In genomic region chr1:224433041-224433670, GRCh38 we compare ENCODE assay signal across 8 cellular contexts. TPM values are rescaled to one million over a fixed set of nuclear protein-coding genes. Genes with fewer than 3 reads are reported as not detected.
DNase-seq lines count a peak whose midpoint lies in the region; ATAC-seq, FAIRE-seq and TF ChIP-seq lines count a peak whose summit lies in the region.

No MANE protein-coding gene starts in this region.

- H3K9me3 Mint-ChIP-seq in T-helper 2 cell treated with Interferon-gamma antibody and Interleukin-4, amounts not matched to agents 5 μg/mL and 100 μg/mL, for 36 hours, result no peaks in the 10 kb centered on the region

- intact Hi-C loops in HCT116 (cut with micrococcal nuclease) (loop anchor here (10.0 kb wide), 1 partner anchor 492 kb away; the partner anchor contains the start of gene DNAH14), thyroid gland (cut with DNase I) (no loop called here)

- H3K27me3 ChIP-seq in HCT116 (ENCODE audit: insufficient read depth, low read length) (no peaks in the 10 kb centered on the region), ectodermal cell (ENCODE audit: control insufficient read depth, insufficient read depth, low read length, poor library complexity, severe bottlenecking) (no peaks in the 10 kb centered on the region), mesenchymal stem cell (ENCODE audit: control insufficient read depth in 1 of 2, insufficient read depth in 1 of 2, low read length in 2 of 2) (no peaks in the 10 kb centered on the region), thyroid gland (no peaks in the 10 kb centered on the region)

- H4K8ac ChIP-seq in mesenchymal stem cell (ENCODE audit: low read length), result no peak overlapping the region

- FAIRE-seq in GM19239 (lab: Jason Lieb, UNC), result no peak

- peaks cover 3% of the 10 kb centered on the region; the same call in 1 of the 2 replicates for H4K20me1 ChIP-seq in HCT116 (ENCODE audit: insufficient read depth)

- H3K23ac ChIP-seq in mesenchymal stem cell (ENCODE audit: low read length in 2 of 2), result peak overlapping the region in 1 of 2 experiments; percentile 77

- H3K79me2 ChIP-seq in HCT116 (ENCODE audit: insufficient read depth, low read length), result peaks cover 76% of the 10 kb centered on the region

- CTCF ChIA-PET in HCT116 (lab: Charles Lee), result no interaction called here

- no peak overlapping the region for H2AFZ ChIP-seq in HCT116 (ENCODE audit: low read depth, low read length, poor library complexity, severe bottlenecking)
- no peak overlapping the region for H2AFZ ChIP-seq in mesenchymal stem cell (ENCODE audit: low read depth, low read length)

- peak overlapping the region; percentile 81 for H3K4me2 ChIP-seq in HCT116 (ENCODE audit: low read length)
- H3K4me2 ChIP-seq in mesenchymal stem cell (ENCODE audit: low read length, poor library complexity, severe bottlenecking), result peak overlapping the region; percentile 66

- TF ChIP-seq RAD21 in HCT116 (IDR thresholded peaks at IDR 0.05; ENCODE audit: low read depth), result no peak

- H3K9me2 ChIP-seq in HCT116 (ENCODE audit: insufficient read depth), result no peaks in the 10 kb centered on the region

- H2BK15ac ChIP-seq in mesenchymal stem cell (ENCODE audit: low read depth, poor library complexity, severe bottlenecking), result peak overlapping the region; percentile 48

- no peak overlapping the region for H2BK12ac ChIP-seq in mesenchymal stem cell (ENCODE audit: low read length in 2 of 2)

- peak overlapping the region; percentile 2 to 98 for H3K18ac ChIP-seq in mesenchymal stem cell (ENCODE audit: low read depth in 1 of 2, low read length in 2 of 2)

- no peaks in the 10 kb centered on the region for H3K9me3 ChIP-seq in HCT116 (ENCODE audit: control insufficient read depth in 1 of 2, insufficient read depth in 1 of 2, low read depth in 1 of 2, low read length in 2 of 2)
- H3K9me3 ChIP-seq in ectodermal cell (ENCODE audit: control insufficient read depth, low read length), result no peaks in the 10 kb centered on the region
- no peaks in the 10 kb centered on the region for H3K9me3 ChIP-seq in mesenchymal stem cell (ENCODE audit: control insufficient read depth, low read length)
- no peaks in the 10 kb centered on the region for H3K9me3 ChIP-seq in thyroid gland

- H3K4me3 ChIP-seq in HCT116 (replicated peaks in 1 of 2; ENCODE audit: low read depth in 1 of 2, low read length in 2 of 2) (peak overlapping the region; percentile 77 to 87), ectodermal cell (ENCODE audit: insufficient read depth, low read depth, low read length) (peak overlapping the region; percentile 75), mesenchymal stem cell (ENCODE audit: insufficient read depth in 1 of 2, low read depth in 1 of 2, low read length in 2 of 2) (peak overlapping the region; percentile 97 to 100), thyroid gland (replicated peaks in 1 of 3) (peak overlapping the region; percentile 72 to 97 (median 95))

- peaks cover 6% of the 10 kb centered on the region for H3K79me1 ChIP-seq in mesenchymal stem cell (replicated peaks; ENCODE audit: low read length, poor library complexity, severe bottlenecking)

- H3K4me1 Mint-ChIP-seq in T-helper 2 cell treated with Interferon-gamma antibody and Interleukin-4, amounts not matched to agents 5 μg/mL and 100 μg/mL, for 36 hours (ENCODE audit: low read depth), result peaks cover 42% of the 10 kb centered on the region

- H2BK5ac ChIP-seq in mesenchymal stem cell (ENCODE audit: low read depth, low read length, poor library complexity, severe bottlenecking), result no peak overlapping the region

- no peak overlapping the region for H2BK120ac ChIP-seq in mesenchymal stem cell (ENCODE audit: low read depth, low read length)

- peaks cover 14 to 30% of the 10 kb centered on the region in 2 experiments; a peak in 3 of 4 replicates for H3K4me1 ChIP-seq in HCT116 (ENCODE audit: control insufficient read depth in 1 of 2, insufficient read depth in 2 of 2, low read length in 2 of 2)
- H3K4me1 ChIP-seq in ectodermal cell (ENCODE audit: control insufficient read depth, insufficient read depth, low read length), result peaks cover 12% of the 10 kb centered on the region
- no peaks in the 10 kb centered on the region for H3K4me1 ChIP-seq in mesenchymal stem cell (ENCODE audit: control insufficient read depth, insufficient read depth, low read depth, low read length)
- peaks cover 37 to 39% of the 10 kb centered on the region in 2 donors for H3K4me1 ChIP-seq in thyroid gland

- H3K36me3 Mint-ChIP-seq in T-helper 2 cell treated with Interferon-gamma antibody and Interleukin-4, amounts not matched to agents 5 μg/mL and 100 μg/mL, for 36 hours (ENCODE audit: low read depth), result peaks cover 34% of the 10 kb centered on the region

- H3K27me3 Mint-ChIP-seq in T-helper 2 cell treated with Interferon-gamma antibody and Interleukin-4, amounts not matched to agents 5 μg/mL and 100 μg/mL, for 36 hours (ENCODE audit: low read depth), result no peaks in the 10 kb centered on the region

- H3K27ac Mint-ChIP-seq in T-helper 2 cell treated with Interferon-gamma antibody and Interleukin-4, amounts not matched to agents 5 μg/mL and 100 μg/mL, for 36 hours, result peak overlapping the region; percentile 77

- peak; percentile 17 for DNase-seq in AG08395 (ENCODE audit: low spot score)
- no peak for DNase-seq in HCT116 (ENCODE audit: low read depth, low spot score)
- DNase-seq in T-helper 2 cell treated with Interferon-gamma antibody and Interleukin-4, amounts not matched to agents 5 μg/mL and 100 μg/mL, for 36 hours (ENCODE audit: low spot score), result peak; percentile 33
- peak; percentile 52 for DNase-seq in mesenchymal stem cell
- DNase-seq in thyroid gland, result peak; percentile 27 to 28
- no peak for DNase-seq in HCEC 1CT
- no peak for DNase-seq in GM19239 (ENCODE audit: insufficient read length, low spot score)

- H3K9ac ChIP-seq in HCT116 (ENCODE audit: low read length) (peak overlapping the region; percentile 74), mesenchymal stem cell (ENCODE audit: low read length) (peak overlapping the region; percentile 90)

- RAD21 ChIA-PET in HCT116 (lab: Charles Lee; ENCODE audit: low non-redundant PET in 1 of 2, low total read pairs in 2 of 2, uncharacterized antibody in 2 of 2, unreplicated experiment in 2 of 2), result interaction anchor here in 1 of 2 experiments (0.6 kb wide), 1 partner anchor 320 kb away, joined by 3 read pairs; no protein-coding TSS in a partner anchor

- POLR2A ChIA-PET in HCT116 (lab: Charles Lee), result no interaction called here

- H3K36me3 ChIP-seq in HCT116 (ENCODE audit: control insufficient read depth in 1 of 2, insufficient read depth in 2 of 2, low read length in 2 of 2) (peaks cover 9 to 17% of the 10 kb centered on the region in 2 experiments; a peak in 3 of 4 replicates), ectodermal cell (ENCODE audit: control insufficient read depth, insufficient read depth, low read length) (peaks cover 5% of the 10 kb centered on the region), mesenchymal stem cell (ENCODE audit: control insufficient read depth in 1 of 2, insufficient read depth in 2 of 2, low read depth in 1 of 2, low read length in 2 of 2) (peaks cover 6 to 34% of the 10 kb centered on the region in 2 experiments), thyroid gland (no peaks in the 10 kb centered on the region)

- H3K4ac ChIP-seq in mesenchymal stem cell (ENCODE audit: low read depth in 1 of 2, low read length in 2 of 2), result peak overlapping the region in 1 of 2 experiments; percentile 77

- no peak for ATAC-seq in HCT116

- BruUV-seq in HCT116 (replicated peaks; lab: Mats Ljungman, UMichigan), result no TSS peak

- peak overlapping the region; percentile 30 for H4K91ac ChIP-seq in mesenchymal stem cell (ENCODE audit: low read length)

- H2AK5ac ChIP-seq in mesenchymal stem cell (ENCODE audit: low read length, severe bottlenecking), result no peak overlapping the region

- H3K14ac ChIP-seq in mesenchymal stem cell (ENCODE audit: low read length in 2 of 2), result peak overlapping the region; percentile 6 to 96

- no peak for TF ChIP-seq POLR2A in HCT116 (IDR thresholded peaks at IDR 0.05; ENCODE audit: borderline replicate concordance, extremely low read depth, insufficient read depth, insufficient read length)
- TF ChIP-seq POLR2A in thyroid gland (IDR thresholded peaks at IDR 0.05), result no peak

- WGBS in ectodermal cell, 2 experiments, result 1 to 2% methylated on average over 16 to 19 of the region's 19 CpGs
- WGBS in mesenchymal stem cell, result 1% methylated on average over 15 of the region's 19 CpGs
- 2% methylated on average over 19 of the region's 19 CpGs for WGBS in thyroid gland, 2 donors

- H3K27ac ChIP-seq in HCT116 (ENCODE audit: low read depth, low read length) (no peak overlapping the region), ectodermal cell (ENCODE audit: insufficient read depth, low read depth, low read length, poor library complexity, severe bottlenecking) (peak overlapping the region; percentile 47), mesenchymal stem cell (ENCODE audit: low read length, poor library complexity, severe bottlenecking) (peak overlapping the region; percentile 75), thyroid gland (peak overlapping the region; percentile 98 to 100 (median 99))

- H3K4me3 Mint-ChIP-seq in T-helper 2 cell treated with Interferon-gamma antibody and Interleukin-4, amounts not matched to agents 5 μg/mL and 100 μg/mL, for 36 hours, result peak overlapping the region; percentile 91

- TF ChIP-seq CTCF in HCT116 (IDR thresholded peaks at IDR 0.05 in 2 of 3, conservative IDR thresholded peaks at IDR 0.05 in 1 of 3; ENCODE audit: borderline replicate concordance in 1 of 3, insufficient read depth in 1 of 3, low read depth in 2 of 3, low read length in 2 of 3), result no peak
- no peak for TF ChIP-seq CTCF in thyroid gland (IDR thresholded peaks at IDR 0.05)

TF ChIP-seq in HCT116, 20 proteins besides CTCF, POLR2A, EP300 and RAD21 (continues in another document):
- TF ChIP-seq EGR1 (IDR thresholded peaks at IDR 0.05; ENCODE audit: low read depth) (no peak), JUND (IDR thresholded peaks at IDR 0.05) (no peak), CBX3 (IDR thresholded peaks at IDR 0.05; ENCODE audit: low read depth) (no peak), ZFX (IDR thresholded peaks at IDR 0.05) (no peak), SP1 (IDR thresholded peaks at IDR 0.05; ENCODE audit: low read depth) (no peak), FOSL1 (IDR thresholded peaks at IDR 0.05; ENCODE audit: low read depth) (no peak), YY1 (IDR thresholded peaks at IDR 0.05; ENCODE audit: extremely low read depth, insufficient replicate concordance, low read depth, low read length) (no peak), POLR2AphosphoS5 (IDR thresholded peaks at IDR 0.05; ENCODE audit: low read depth, low read length) (no peak), SIN3A (IDR thresholded peaks at IDR 0.05; ENCODE audit: low read depth) (no peak), SRF (IDR thresholded peaks at IDR 0.05; ENCODE audit: low read depth) (no peak), ELF1 (IDR thresholded peaks at IDR 0.05; ENCODE audit: borderline replicate concordance, low read depth) (no peak)

RNA-seq across cellular contexts. Expression of gene WDR26, which starts 1.4 kb away (rescaled TPM):
- 57.2 TPM for total RNA-seq in HCT116 (2021; ENCODE audit: unreplicated experiment)
- 39.7 and 45.1 TPM in 2 replicates for polyA plus RNA-seq in HCT116 (2012)
- polyA plus RNA-seq in ectodermal cell (2013, experiment 1 of 4), result 59.0 TPM
- 65.3 TPM for polyA plus RNA-seq in ectodermal cell (2013, experiment 2 of 4)
- 43.2 TPM for polyA plus RNA-seq in ectodermal cell (2013, experiment 3 of 4)
- 52.5 TPM for polyA plus RNA-seq in ectodermal cell (2013, experiment 4 of 4)
- polyA plus RNA-seq in mesenchymal stem cell (2013, experiment 1 of 2), result 71.2 TPM
- 67.9 TPM for polyA plus RNA-seq in mesenchymal stem cell (2013, experiment 2 of 2)
- 100 to 1,000 TPM in 1 of 4 donors, 10 to 100 TPM in 3; 72.8 to 116 (median 89.2) TPM for total RNA-seq in thyroid gland

Comparison
In these comparisons a context has a peak if more than half of its experiments do, and no peak if none do; other contexts are left out.
1. DNase-seq: peak in AG08395 (single experiment), T-helper 2 cell treated with Interferon-gamma antibody and Interleukin-4, amounts not matched to agents 5 μg/mL and 100 μg/mL, for 36 hours (single experiment), mesenchymal stem cell (single experiment) and thyroid gland (2 of 2); none in HCT116 (single experiment), HCEC 1CT (single experiment) and GM19239 (single experiment).
2. Peak in every context shown above with its lines, with median percentiles within 50 percentile points of each other: H3K4me3 ChIP-seq.